ENCODE assay signal across 11 cellular contexts in genomic region chr9:27499481-27499880, GRCh38. TPM values are rescaled to one million over a fixed set of nuclear protein-coding genes. Genes with fewer than 3 reads are reported as not detected.
A peak's percentile ranks its signal among the peaks of the same experiment; 100 is the strongest.
DNase-seq lines count a peak whose midpoint lies in the region; ATAC-seq and TF ChIP-seq lines count a peak whose summit lies in the region.
"Had no signal": no experiment of that assay in that cellular context is flagged by ENCODE, and none has a peak within 500 bp of the region (broad histone marks: within the 10 kb centered on the region; RNA-seq: fewer than 3 reads in every experiment).

No MANE protein-coding gene starts in this region.

- POLR2A ChIA-PET in CD8-positive, alpha-beta memory T cell (lab: Charles Lee): no interaction called here
- POLR2A ChIA-PET in PC-9 (lab: Charles Lee; ENCODE audit: unreplicated experiment): interaction anchor here (0.7 kb wide), 2 partner anchors 14 to 893 kb away, joined by 3 read pairs; no protein-coding TSS in a partner anchor

- peaks cover 7 to 9% of the 10 kb centered on the region in 2 donors for H3K27me3 Mint-ChIP-seq in CD8-positive, alpha-beta memory T cell
- H3K27me3 Mint-ChIP-seq in GM23338 (ENCODE audit: insufficient read depth, low read depth, poor library complexity): no peaks in the 10 kb centered on the region

- H3K4me3 Mint-ChIP-seq in CD8-positive, alpha-beta memory T cell: no peak overlapping the region
- H3K4me3 Mint-ChIP-seq in GM23338: 0 out of 3 replicates have a peak overlapping the region, but pooled peaks have one; percentile 8
- H3K4me3 Mint-ChIP-seq: HFFc6 had no signal

- H3K27me3 ChIP-seq in CD8-positive, alpha-beta memory T cell (ENCODE audit: insufficient read depth, low read length, poor library complexity, severe bottlenecking): no peaks in the 10 kb centered on the region
- H3K27me3 ChIP-seq in GM23338 (ENCODE audit: insufficient read depth): no peaks in the 10 kb centered on the region
- H3K27me3 ChIP-seq in PC-9 (ENCODE audit: insufficient read depth, low read depth): no peaks in the 10 kb centered on the region
- H3K27me3 ChIP-seq: neutrophil had no signal

- H3K79me2 ChIP-seq in GM23338 (replicated peaks; ENCODE audit: insufficient read depth) (peaks cover 10% of the 10 kb centered on the region), PC-9 (ENCODE audit: low read depth) (no peaks in the 10 kb centered on the region)

- ATAC-seq in GM23338: no peak

- H3F3A ChIP-seq in GM23338 (replicated peaks; ENCODE audit: low read depth) (no peaks in the 10 kb centered on the region), PC-9 (ENCODE audit: insufficient read depth, low read depth) (no peaks in the 10 kb centered on the region)

- H3K4me3 ChIP-seq in CD8-positive, alpha-beta memory T cell (ENCODE audit: low read length): no peak overlapping the region
- H3K4me3 ChIP-seq in GM23338 (no peak overlapping the region), PC-9 (no peak overlapping the region)

- peaks cover 0 to 2% (median 0%) of the 10 kb centered on the region in 5 donors for H3K9me3 Mint-ChIP-seq in CD8-positive, alpha-beta memory T cell
- H3K9me3 Mint-ChIP-seq in GM23338: peaks cover 7% of the 10 kb centered on the region; the same call in 2 of the 3 replicates
- H3K9me3 Mint-ChIP-seq: HFFc6 had no signal

- peak overlapping the region; percentile 24 for H3K27ac ChIP-seq in CD8-positive, alpha-beta memory T cell (ENCODE audit: low read depth, low read length)
- H3K27ac ChIP-seq in GM23338 (ENCODE audit: low read depth) (no peak overlapping the region), PC-9 (peak overlapping the region; percentile 35; the same call in 1 of the 2 replicates)
- H3K27ac ChIP-seq: neutrophil had no signal

- no TSS peak for BruUV-seq in PC-9 (replicated peaks; lab: Mats Ljungman, UMichigan)

- no peaks in the 10 kb centered on the region for H3K36me3 ChIP-seq in CD8-positive, alpha-beta memory T cell (ENCODE audit: insufficient read depth, low read length)
- H3K36me3 ChIP-seq in GM23338 (ENCODE audit: insufficient read depth) (no peaks in the 10 kb centered on the region; the same call in 1 of the 2 replicates), PC-9 (ENCODE audit: low read depth) (no peaks in the 10 kb centered on the region)
- H3K36me3 ChIP-seq: neutrophil had no signal

- H3K27ac Mint-ChIP-seq in CD8-positive, alpha-beta memory T cell: no peak overlapping the region
- H3K27ac Mint-ChIP-seq in GM23338: peak overlapping the region; percentile 78
- H3K27ac Mint-ChIP-seq: HFFc6 had no signal

- H3K4me2 ChIP-seq in GM23338 (peak overlapping the region; percentile 52), PC-9 (0 out of 2 replicates have a peak overlapping the region, but pooled peaks have one; percentile 28)

- H3K9me3 ChIP-seq in CD8-positive, alpha-beta memory T cell (ENCODE audit: low read length): no peaks in the 10 kb centered on the region
- H3K9me3 ChIP-seq in PC-9 (ENCODE audit: insufficient read depth, low read depth): no peaks in the 10 kb centered on the region
- H3K9me3 ChIP-seq: neutrophil had no signal

- H3K9me2 ChIP-seq in GM23338 (ENCODE audit: insufficient read depth) (no peaks in the 10 kb centered on the region), PC-9 (ENCODE audit: insufficient read depth) (no peaks in the 10 kb centered on the region)

- CTCF ChIA-PET in CD8-positive, alpha-beta memory T cell (lab: Charles Lee): no interaction called here
- CTCF ChIA-PET in PC-9 (lab: Charles Lee): no interaction called here

- H2AFZ ChIP-seq in GM23338: no peak overlapping the region
- H2AFZ ChIP-seq in PC-9: no peak overlapping the region

- intact Hi-C loops in PC-9 (cut with micrococcal nuclease; ENCODE audit: unreplicated experiment): no loop called here

- H4K20me1 ChIP-seq in GM23338 (replicated peaks; ENCODE audit: insufficient read depth) (no peaks in the 10 kb centered on the region), PC-9 (ENCODE audit: insufficient read depth) (no peaks in the 10 kb centered on the region)

- H3K36me3 Mint-ChIP-seq in CD8-positive, alpha-beta memory T cell: peaks cover 0 to 12% (median 0%) of the 10 kb centered on the region in 3 donors
- H3K36me3 Mint-ChIP-seq in GM23338 (ENCODE audit: low read depth): peaks cover 11% of the 10 kb centered on the region

- DNase-seq in CD8-positive, alpha-beta memory T cell: no peak
- DNase-seq in GM23338 (ENCODE audit: low spot score): peak; percentile 13
- DNase-seq in PC-9: peak in 1 of 2 experiments; percentile 45
- peak; percentile 13 for DNase-seq in glomerular visceral epithelial cell (ENCODE audit: extremely low spot score)
- no peak for DNase-seq in NCI-H2171 treated with DMSO at 0.1 percent for 48 hours (lab: John Stamatoyannopoulos, UW)
- DNase-seq in stimulated activated CD8-positive, alpha-beta memory T cell treated with anti-CD3 and anti-CD28 coated beads, Interleukin-4, amount 100 ng/mL, for 48 hours: no peak
- no peak for DNase-seq in activated gamma-delta T cell (lab: John Stamatoyannopoulos, UW)
- no peak for DNase-seq in mesenteric fat pad (ENCODE audit: low spot score)
- DNase-seq: DMS79, HFFc6 had no signal

- H3K4me1 Mint-ChIP-seq in CD8-positive, alpha-beta memory T cell: no peaks in the 10 kb centered on the region
- peaks cover 64% of the 10 kb centered on the region for H3K4me1 Mint-ChIP-seq in GM23338

- H3K4me1 ChIP-seq in CD8-positive, alpha-beta memory T cell (ENCODE audit: insufficient read depth, low read length): no peaks in the 10 kb centered on the region
- H3K4me1 ChIP-seq in GM23338 (ENCODE audit: insufficient read depth): peaks cover 46% of the 10 kb centered on the region
- no peaks in the 10 kb centered on the region; the same call in 1 of the 2 replicates for H3K4me1 ChIP-seq in PC-9 (replicated peaks; ENCODE audit: insufficient read depth)

- no peak for TF ChIP-seq CTCF in GM23338 (conservative IDR thresholded peaks at IDR 0.05; ENCODE audit: low read depth in 2 of 2)
- no peak for TF ChIP-seq CTCF in PC-9 (conservative IDR thresholded peaks at IDR 0.05)

TF ChIP-seq in GM23338, 12 proteins besides CTCF, POLR2A, EP300 and RAD21 (continues in another document):
- no peak for TF ChIP-seq EZH2phosphoT487 (IDR thresholded peaks at IDR 0.05; ENCODE audit: unreplicated experiment)
- TF ChIP-seq ZNF331 (CRISPR knock-in tag; IDR thresholded peaks at IDR 0.05; ENCODE audit: low read depth): no peak
- TF ChIP-seq JUNB (IDR thresholded peaks at IDR 0.05; ENCODE audit: unreplicated experiment): no peak
- TF ChIP-seq POLR2AphosphoS5 (IDR thresholded peaks at IDR 0.05; ENCODE audit: low read depth): no peak
- no peak for TF ChIP-seq CREB1 (CRISPR knock-in tag; IDR thresholded peaks at IDR 0.05; ENCODE audit: low read depth)
- no peak for TF ChIP-seq ETS1 (IDR thresholded peaks at IDR 0.05)

RNA-seq across cellular contexts. Expression of gene IFNK, which starts 24.6 kb away (rescaled TPM):
- not detected for total RNA-seq in CD8-positive, alpha-beta memory T cell
- polyA plus RNA-seq in CD8-positive, alpha-beta memory T cell: not detected
- not detected in 2 replicates for total RNA-seq in GM23338 (2014; rRNA removed; shearing (Covaris generic))
- not detected in 2 replicates for polyA plus RNA-seq in GM23338 (2016; fragmentation: Nextera tagmentation; extraction: Ambion mirVana)
- not detected in 2 replicates for total RNA-seq in PC-9 (2021)
- not detected for total RNA-seq in mesenteric fat pad
- total RNA-seq: HFFc6 had no signal

RNA-seq across cellular contexts. Expression of gene MOB3B, which starts 30.1 kb away (rescaled TPM):
- under 1 TPM; 0.20 to 0.29 TPM for total RNA-seq in CD8-positive, alpha-beta memory T cell
- 0.07 TPM for polyA plus RNA-seq in CD8-positive, alpha-beta memory T cell
- 12.1 and 12.4 TPM in 2 replicates for total RNA-seq in GM23338 (2014; rRNA removed; shearing (Covaris generic))
- 7.6 and 8.1 TPM in 2 replicates for polyA plus RNA-seq in GM23338 (2016; fragmentation: Nextera tagmentation; extraction: Ambion mirVana)
- 2.7 and 4.4 TPM in 2 replicates for total RNA-seq in PC-9 (2021)
- 3.8 TPM for total RNA-seq in mesenteric fat pad
- total RNA-seq: HFFc6 had no signal

Comparison
In these comparisons a context has a peak if more than half of its experiments do, and no peak if none do; other contexts are left out.
1. DNase-seq: peak in GM23338 (single experiment) and glomerular visceral epithelial cell (single experiment); none in CD8-positive, alpha-beta memory T cell (0 of 5), NCI-H2171 treated with DMSO at 0.1 percent for 48 hours (single experiment), stimulated activated CD8-positive, alpha-beta memory T cell treated with anti-CD3 and anti-CD28 coated beads, Interleukin-4, amount 100 ng/mL, for 48 hours (single experiment), activated gamma-delta T cell (single experiment) and mesenteric fat pad (single experiment).